15 cellular contexts compared by ENCODE assay signal in genomic region chr11:691710-692590, GRCh38. TPM values are rescaled to one million over a fixed set of nuclear protein-coding genes. Genes with fewer than 3 reads are reported as not detected.
A peak's percentile ranks its signal among the peaks of the same experiment; 100 is the strongest.
DNase-seq lines count a peak whose midpoint lies in the region; ATAC-seq and TF ChIP-seq lines count a peak whose summit lies in the region.
"Had no signal": no experiment of that assay in that cellular context is flagged by ENCODE, and none has a peak within 500 bp of the region (broad histone marks: within the 10 kb centered on the region; RNA-seq: fewer than 3 reads in every experiment).

No MANE protein-coding gene starts in this region.

- no peak overlapping the region for H2BK5ac ChIP-seq in mesenchymal stem cell (ENCODE audit: low read depth, low read length, poor library complexity, severe bottlenecking)

- H2BK120ac ChIP-seq in mesenchymal stem cell (ENCODE audit: low read depth, low read length): no peak overlapping the region

- H4K8ac ChIP-seq in mesenchymal stem cell (ENCODE audit: low read length): no peak overlapping the region

- H3K4me3 Mint-ChIP-seq in CD8-positive, alpha-beta memory T cell: peak overlapping the region in 5 of 7 donors; percentile 10 to 77 (median 29)
- H3K4me3 Mint-ChIP-seq in activated T-helper 2 cell treated with anti-CD3 and anti-CD28 coated beads, Interferon-gamma antibody, Interleukin-2, Interleukin-4, amounts not matched to agents 10 μg/mL and 5 μg/mL and 100 μg/mL, durations not matched to agents 14 hours and 24 hours and 36 hours (ENCODE audit: low read depth): peak overlapping the region; percentile 48

- H3K27ac ChIP-seq in BLaER1 (no peak overlapping the region), mesenchymal stem cell (ENCODE audit: low read length, poor library complexity, severe bottlenecking) (no peak overlapping the region), lower lobe of right lung (no peak overlapping the region)
- peak overlapping the region; percentile 18 for H3K27ac ChIP-seq in CD8-positive, alpha-beta memory T cell (ENCODE audit: low read depth, low read length)
- H3K27ac ChIP-seq: neutrophil had no signal

- 95% methylated on average over 18 of the region's 18 CpGs for WGBS in mesenchymal stem cell

- POLR2A ChIA-PET in CD8-positive, alpha-beta memory T cell (lab: Charles Lee): interaction anchor here (0.7 kb wide), 1 partner anchor 186 kb away, joined by 3 read pairs; no protein-coding TSS in a partner anchor

- peak overlapping the region in 1 of 2 experiments; percentile 42 for H3K14ac ChIP-seq in mesenchymal stem cell (ENCODE audit: low read length in 2 of 2)

- H4K20me1 ChIP-seq in BLaER1: peaks cover 68% of the 10 kb centered on the region

- DNase-seq in CD8-positive, alpha-beta memory T cell: no peak
- no peak for DNase-seq in activated T-helper 2 cell treated with anti-CD3 and anti-CD28 coated beads, Interferon-gamma antibody, Interleukin-2, Interleukin-4, amounts not matched to agents 10 μg/mL and 5 μg/mL and 100 μg/mL, durations not matched to agents 14 hours and 24 hours and 36 hours (ENCODE audit: low spot score)
- DNase-seq in mesenchymal stem cell (no peak), lower lobe of right lung (no peak), RKO (ENCODE audit: low spot score) (no peak), activated gamma-delta T cell (lab: John Stamatoyannopoulos, UW) (no peak)
- DNase-seq: AML-193; DMS79; NCI-H1048; stimulated activated CD4-positive, alpha-beta T cell treated with anti-CD3 and anti-CD28 coated beads, Interleukin-4, amount 100 ng/mL, for 1 hour had no signal

- peaks cover 25 to 38% (median 25%) of the 10 kb centered on the region in 3 donors for H3K4me1 Mint-ChIP-seq in CD8-positive, alpha-beta memory T cell
- peaks cover 36% of the 10 kb centered on the region for H3K4me1 Mint-ChIP-seq in activated T-helper 2 cell treated with anti-CD3 and anti-CD28 coated beads, Interferon-gamma antibody, Interleukin-2, Interleukin-4, amounts not matched to agents 10 μg/mL and 5 μg/mL and 100 μg/mL, durations not matched to agents 14 hours and 24 hours and 36 hours (ENCODE audit: low read depth)

- peaks cover 0 to 45% (median 2%) of the 10 kb centered on the region in 3 donors for H3K36me3 Mint-ChIP-seq in CD8-positive, alpha-beta memory T cell
- peaks cover 45% of the 10 kb centered on the region for H3K36me3 Mint-ChIP-seq in activated T-helper 2 cell treated with anti-CD3 and anti-CD28 coated beads, Interferon-gamma antibody, Interleukin-2, Interleukin-4, amounts not matched to agents 10 μg/mL and 5 μg/mL and 100 μg/mL, durations not matched to agents 14 hours and 24 hours and 36 hours (ENCODE audit: low read depth)

- peak overlapping the region; percentile 98 for H3K4me2 ChIP-seq in BLaER1
- no peak overlapping the region for H3K4me2 ChIP-seq in mesenchymal stem cell (ENCODE audit: low read length, poor library complexity, severe bottlenecking)

- no peak overlapping the region for H2AK5ac ChIP-seq in mesenchymal stem cell (ENCODE audit: low read length, severe bottlenecking)

- no peak overlapping the region for H3K23ac ChIP-seq in mesenchymal stem cell (ENCODE audit: low read length in 2 of 2)

- no peaks in the 10 kb centered on the region for H3K27me3 Mint-ChIP-seq in CD8-positive, alpha-beta memory T cell
- no peaks in the 10 kb centered on the region for H3K27me3 Mint-ChIP-seq in activated T-helper 2 cell treated with anti-CD3 and anti-CD28 coated beads, Interferon-gamma antibody, Interleukin-2, Interleukin-4, amounts not matched to agents 10 μg/mL and 5 μg/mL and 100 μg/mL, durations not matched to agents 14 hours and 24 hours and 36 hours (ENCODE audit: low read depth)
- H3K27me3 Mint-ChIP-seq: memory B cell had no signal

- H3K36me3 ChIP-seq in BLaER1 (peaks cover 47% of the 10 kb centered on the region), mesenchymal stem cell (ENCODE audit: control insufficient read depth in 1 of 2, insufficient read depth in 2 of 2, low read depth in 1 of 2, low read length in 2 of 2) (peaks cover 26 to 29% of the 10 kb centered on the region in 2 experiments), lower lobe of right lung (peaks cover 35% of the 10 kb centered on the region)
- H3K36me3 ChIP-seq in CD8-positive, alpha-beta memory T cell (ENCODE audit: insufficient read depth, low read length): peaks cover 2% of the 10 kb centered on the region

- peaks cover 21% of the 10 kb centered on the region for H3K79me1 ChIP-seq in mesenchymal stem cell (replicated peaks; ENCODE audit: low read length, poor library complexity, severe bottlenecking)

- H3K4ac ChIP-seq in mesenchymal stem cell (ENCODE audit: low read depth in 1 of 2, low read length in 2 of 2): peak overlapping the region in 1 of 2 experiments; percentile 13

- H3K27ac Mint-ChIP-seq in CD8-positive, alpha-beta memory T cell: peak overlapping the region in 6 of 8 donors; percentile 4 to 86 (median 74)
- H3K27ac Mint-ChIP-seq in activated T-helper 2 cell treated with anti-CD3 and anti-CD28 coated beads, Interferon-gamma antibody, Interleukin-2, Interleukin-4, amounts not matched to agents 10 μg/mL and 5 μg/mL and 100 μg/mL, durations not matched to agents 14 hours and 24 hours and 36 hours: peak overlapping the region; percentile 64
- H3K27ac Mint-ChIP-seq: memory B cell had no signal

- ATAC-seq in GM21717 (IDR thresholded peaks at IDR 0.05; ENCODE audit: unreplicated experiment) (no peak), lower lobe of right lung (no peak)
- ATAC-seq: Right ventricle myocardium inferior had no signal

- H3K9ac ChIP-seq in BLaER1 (no peak overlapping the region), mesenchymal stem cell (ENCODE audit: low read length) (no peak overlapping the region)

- no peak for TF ChIP-seq CTCF in lower lobe of right lung (IDR thresholded peaks at IDR 0.05)

- no peak overlapping the region for H2BK15ac ChIP-seq in mesenchymal stem cell (ENCODE audit: low read depth, poor library complexity, severe bottlenecking)

- no peak overlapping the region for H3K18ac ChIP-seq in mesenchymal stem cell (ENCODE audit: low read depth in 1 of 2, low read length in 2 of 2)

- H2BK12ac ChIP-seq in mesenchymal stem cell (ENCODE audit: low read length in 2 of 2): no peak overlapping the region

- H3K9me3 Mint-ChIP-seq in CD8-positive, alpha-beta memory T cell: no peaks in the 10 kb centered on the region
- H3K9me3 Mint-ChIP-seq in activated T-helper 2 cell treated with anti-CD3 and anti-CD28 coated beads, Interferon-gamma antibody, Interleukin-2, Interleukin-4, amounts not matched to agents 10 μg/mL and 5 μg/mL and 100 μg/mL, durations not matched to agents 14 hours and 24 hours and 36 hours: no peaks in the 10 kb centered on the region
- H3K9me3 Mint-ChIP-seq: memory B cell had no signal

- peak overlapping the region; percentile 18 for H4K91ac ChIP-seq in mesenchymal stem cell (ENCODE audit: low read length)

- H3K4me1 ChIP-seq in BLaER1 (peaks cover 72% of the 10 kb centered on the region), mesenchymal stem cell (ENCODE audit: control insufficient read depth, insufficient read depth, low read depth, low read length) (peaks cover 44% of the 10 kb centered on the region), lower lobe of right lung (peaks cover 20% of the 10 kb centered on the region)
- H3K4me1 ChIP-seq in CD8-positive, alpha-beta memory T cell (ENCODE audit: insufficient read depth, low read length): peaks cover 47% of the 10 kb centered on the region

- CTCF ChIA-PET in CD8-positive, alpha-beta memory T cell (lab: Charles Lee): no interaction called here

- intact Hi-C loops in activated T-helper 2 cell treated with anti-CD3 and anti-CD28 coated beads, Interferon-gamma antibody, Interleukin-2, Interleukin-4, amounts not matched to agents 10 μg/mL and 5 μg/mL and 100 μg/mL, durations not matched to agents 14 hours and 24 hours and 36 hours (cut with micrococcal nuclease): no loop called here
- intact Hi-C loops in lower lobe of right lung (cut with DNase I): no loop called here

- no peak overlapping the region for H2AFZ ChIP-seq in mesenchymal stem cell (ENCODE audit: low read depth, low read length)

- H3K9me3 ChIP-seq in BLaER1 (no peaks in the 10 kb centered on the region), mesenchymal stem cell (ENCODE audit: control insufficient read depth, low read length) (no peaks in the 10 kb centered on the region), lower lobe of right lung (no peaks in the 10 kb centered on the region)
- no peaks in the 10 kb centered on the region for H3K9me3 ChIP-seq in CD8-positive, alpha-beta memory T cell (ENCODE audit: low read length)
- H3K9me3 ChIP-seq: neutrophil had no signal

- no peak overlapping the region for H3K4me3 ChIP-seq in BLaER1
- H3K4me3 ChIP-seq in CD8-positive, alpha-beta memory T cell (ENCODE audit: low read length): peak overlapping the region; percentile 34
- H3K4me3 ChIP-seq in mesenchymal stem cell (ENCODE audit: insufficient read depth in 1 of 2, low read depth in 1 of 2, low read length in 2 of 2): no peak overlapping the region
- no peak overlapping the region for H3K4me3 ChIP-seq in lower lobe of right lung

- H3K27me3 ChIP-seq in BLaER1 (no peaks in the 10 kb centered on the region), mesenchymal stem cell (ENCODE audit: control insufficient read depth in 1 of 2, insufficient read depth in 1 of 2, low read length in 2 of 2) (no peaks in the 10 kb centered on the region), lower lobe of right lung (ENCODE audit: low read depth) (no peaks in the 10 kb centered on the region)
- H3K27me3 ChIP-seq in CD8-positive, alpha-beta memory T cell (ENCODE audit: insufficient read depth, low read length, poor library complexity, severe bottlenecking): no peaks in the 10 kb centered on the region
- H3K27me3 ChIP-seq: neutrophil had no signal

RNA-seq across cellular contexts. Expression of gene DEAF1, which starts 3.1 kb away (rescaled TPM):
- total RNA-seq in CD8-positive, alpha-beta memory T cell: 10 to 100 TPM; 52.1 to 54.6 TPM
- polyA plus RNA-seq in CD8-positive, alpha-beta memory T cell: 36.3 TPM
- 61.2 and 72.0 TPM in 2 replicates for total RNA-seq in activated T-helper 2 cell treated with anti-CD3 and anti-CD28 coated beads, Interferon-gamma antibody, Interleukin-2, Interleukin-4, amounts not matched to agents 10 μg/mL and 5 μg/mL and 100 μg/mL, durations not matched to agents 14 hours and 24 hours and 36 hours
- polyA plus RNA-seq in mesenchymal stem cell (2013, experiment 1 of 2): 21.2 TPM
- 20.6 TPM for polyA plus RNA-seq in mesenchymal stem cell (2013, experiment 2 of 2)
- total RNA-seq in lower lobe of right lung: 32.0 TPM

RNA-seq across cellular contexts. Expression of gene TMEM80, which starts 3.7 kb away (rescaled TPM):
- total RNA-seq in CD8-positive, alpha-beta memory T cell: 10 to 100 TPM; 10.3 to 13.4 TPM
- polyA plus RNA-seq in CD8-positive, alpha-beta memory T cell: 27.8 TPM
- 11.4 and 13.0 TPM in 2 replicates for total RNA-seq in activated T-helper 2 cell treated with anti-CD3 and anti-CD28 coated beads, Interferon-gamma antibody, Interleukin-2, Interleukin-4, amounts not matched to agents 10 μg/mL and 5 μg/mL and 100 μg/mL, durations not matched to agents 14 hours and 24 hours and 36 hours
- 13.4 TPM for polyA plus RNA-seq in mesenchymal stem cell (2013, experiment 1 of 2)
- polyA plus RNA-seq in mesenchymal stem cell (2013, experiment 2 of 2): 15.6 TPM
- 33.9 TPM for total RNA-seq in lower lobe of right lung

RNA-seq across cellular contexts. Expression of gene EPS8L2, which starts 14.1 kb away (rescaled TPM):
- 1 to 10 TPM; 7.0 to 7.8 TPM for total RNA-seq in CD8-positive, alpha-beta memory T cell
- polyA plus RNA-seq in CD8-positive, alpha-beta memory T cell: 22.9 TPM
- total RNA-seq in activated T-helper 2 cell treated with anti-CD3 and anti-CD28 coated beads, Interferon-gamma antibody, Interleukin-2, Interleukin-4, amounts not matched to agents 10 μg/mL and 5 μg/mL and 100 μg/mL, durations not matched to agents 14 hours and 24 hours and 36 hours: 17.8 and 24.6 TPM in 2 replicates
- 16.2 TPM for polyA plus RNA-seq in mesenchymal stem cell (2013, experiment 1 of 2)
- polyA plus RNA-seq in mesenchymal stem cell (2013, experiment 2 of 2): 17.4 TPM
- total RNA-seq in lower lobe of right lung: 156 TPM

RNA-seq across cellular contexts. Expression of gene DRD4, which starts 54.9 kb away (rescaled TPM):
- under 1 TPM; 0.22 to 0.31 TPM for total RNA-seq in CD8-positive, alpha-beta memory T cell
- polyA plus RNA-seq in CD8-positive, alpha-beta memory T cell: not detected
- total RNA-seq in activated T-helper 2 cell treated with anti-CD3 and anti-CD28 coated beads, Interferon-gamma antibody, Interleukin-2, Interleukin-4, amounts not matched to agents 10 μg/mL and 5 μg/mL and 100 μg/mL, durations not matched to agents 14 hours and 24 hours and 36 hours: 0.18 and 0.30 TPM in 2 replicates
- 0.08 TPM for polyA plus RNA-seq in mesenchymal stem cell (2013, experiment 1 of 2)
- not detected for polyA plus RNA-seq in mesenchymal stem cell (2013, experiment 2 of 2)
- total RNA-seq in lower lobe of right lung: 1.3 TPM

RNA-seq across cellular contexts. Expression of gene TALDO1, which starts 55.3 kb away (rescaled TPM):
- 100 to 1,000 TPM; 245 to 246 TPM for total RNA-seq in CD8-positive, alpha-beta memory T cell
- 184 TPM for polyA plus RNA-seq in CD8-positive, alpha-beta memory T cell
- 270 and 275 TPM in 2 replicates for total RNA-seq in activated T-helper 2 cell treated with anti-CD3 and anti-CD28 coated beads, Interferon-gamma antibody, Interleukin-2, Interleukin-4, amounts not matched to agents 10 μg/mL and 5 μg/mL and 100 μg/mL, durations not matched to agents 14 hours and 24 hours and 36 hours
- 215 TPM for polyA plus RNA-seq in mesenchymal stem cell (2013, experiment 1 of 2)
- polyA plus RNA-seq in mesenchymal stem cell (2013, experiment 2 of 2): 211 TPM
- 218 TPM for total RNA-seq in lower lobe of right lung
